26 cellular contexts compared by ENCODE assay signal in the genomic region with DNA sequence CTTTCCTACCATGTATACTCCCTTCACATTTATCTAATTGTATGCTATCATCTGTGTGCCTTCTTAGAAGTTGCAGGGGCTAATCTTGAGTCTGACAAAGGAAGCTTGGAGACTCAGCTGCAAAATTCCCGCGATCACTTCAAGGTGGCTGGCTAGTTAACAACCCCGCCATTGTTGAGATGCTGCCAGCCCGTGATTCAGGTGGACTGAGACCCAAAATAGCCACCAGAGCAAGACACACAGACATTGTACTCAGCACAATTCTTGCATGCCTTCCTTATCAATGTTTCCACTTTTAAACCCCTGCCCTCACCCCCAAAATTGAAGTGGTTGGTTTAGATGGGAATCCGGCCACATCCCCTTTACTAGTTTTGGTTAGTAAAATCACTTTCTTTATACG.
"Had no signal": no experiment of that assay in that cellular context is flagged by ENCODE, and none has a peak within 500 bp of the region (broad histone marks: within the 10 kb centered on the region; RNA-seq: fewer than 3 reads in every experiment).

No MANE protein-coding gene starts in this region.

- H3K27ac ChIP-seq: coronary artery, esophagus muscularis mucosa, foreskin keratinocyte, gastroesophageal sphincter, heart left ventricle, hepatocyte, lower lobe of right lung, neutrophil, prostate gland, sigmoid colon, stomach, testis, tibial artery had no signal

- H3K4me2 ChIP-seq: hepatocyte had no signal

- H3K9me3 Mint-ChIP-seq: type B pancreatic cell had no signal

- H3K36me3 ChIP-seq: esophagus muscularis mucosa, gastroesophageal sphincter, heart left ventricle, lower lobe of right lung, neutrophil, prostate gland, sigmoid colon, stomach, tibial artery had no signal

- ATAC-seq: foreskin keratinocyte; gastroesophageal sphincter; left ventricle myocardium superior; lower lobe of right lung; natural killer cell; right cardiac atrium; stimulated activated effector memory CD8-positive, alpha-beta T cell treated with anti-CD3 and anti-CD28 coated beads, Interleukin-12 subunit alpha, Interleukin-12 subunit beta, amount 100 ng/mL, for 72 hours had no signal

- H3K4me1 Mint-ChIP-seq: immature natural killer cell; natural killer cell; stimulated activated effector memory CD8-positive, alpha-beta T cell treated with anti-CD3 and anti-CD28 coated beads, Interleukin-12 subunit alpha, Interleukin-12 subunit beta, amount 100 ng/mL, for 72 hours had no signal

- H3K27ac Mint-ChIP-seq: immature natural killer cell; natural killer cell; stimulated activated effector memory CD8-positive, alpha-beta T cell treated with anti-CD3 and anti-CD28 coated beads, Interleukin-12 subunit alpha, Interleukin-12 subunit beta, amount 100 ng/mL, for 72 hours; type B pancreatic cell had no signal

- FAIRE-seq: endothelial cell of umbilical vein, keratinocyte had no signal

- H3K36me3 Mint-ChIP-seq: immature natural killer cell; natural killer cell; stimulated activated effector memory CD8-positive, alpha-beta T cell treated with anti-CD3 and anti-CD28 coated beads, Interleukin-12 subunit alpha, Interleukin-12 subunit beta, amount 100 ng/mL, for 72 hours; type B pancreatic cell had no signal

- H3K9me3 ChIP-seq: esophagus muscularis mucosa, heart left ventricle, lower lobe of right lung, neutrophil, prostate gland, testis, tibial artery had no signal

- H2AFZ ChIP-seq: hepatocyte had no signal

- H3K79me2 ChIP-seq: hepatocyte had no signal

- DNase-seq: dermis blood vessel endothelial cell; effector memory CD4-positive, alpha-beta T cell; foreskin keratinocyte; heart left ventricle; immature natural killer cell; left ventricle myocardium superior; lower lobe of right lung; natural killer cell; right cardiac atrium; sigmoid colon; stimulated activated CD4-positive, alpha-beta T cell treated with anti-CD3 and anti-CD28 coated beads, Interleukin-2, amount 100 ng/mL, for 24 hours; stimulated activated CD4-positive, alpha-beta T cell treated with anti-CD3 and anti-CD28 coated beads, Interleukin-4, amount 100 ng/mL, for 24 hours; stimulated activated naive CD4-positive, alpha-beta T cell treated with Interleukin-2 at 50 U/mL for 16 hours; stomach; testis; tibial artery had no signal

- H3K4me3 ChIP-seq: coronary artery, esophagus muscularis mucosa, gastroesophageal sphincter, heart left ventricle, hepatocyte, lower lobe of right lung, prostate gland, sigmoid colon, stomach, testis, tibial artery had no signal

- H3K27me3 ChIP-seq: esophagus muscularis mucosa, foreskin keratinocyte, heart left ventricle, hepatocyte, neutrophil, sigmoid colon, stomach, testis, tibial artery had no signal

- H3K4me1 ChIP-seq: esophagus muscularis mucosa, foreskin keratinocyte, gastroesophageal sphincter, heart left ventricle, lower lobe of right lung, prostate gland, sigmoid colon, stomach, testis, tibial artery had no signal

- H3K4me3 Mint-ChIP-seq: immature natural killer cell; natural killer cell; stimulated activated effector memory CD8-positive, alpha-beta T cell treated with anti-CD3 and anti-CD28 coated beads, Interleukin-12 subunit alpha, Interleukin-12 subunit beta, amount 100 ng/mL, for 72 hours; type B pancreatic cell had no signal
